Comparison of ENCODE assay signal across 8 cellular contexts in genomic region chr3:134374791-134375541, GRCh38. TPM values are rescaled to one million over a fixed set of nuclear protein-coding genes. Genes with fewer than 3 reads are reported as not detected.
DNase-seq lines count a peak whose midpoint lies in the region; ATAC-seq and TF ChIP-seq lines count a peak whose summit lies in the region.

No MANE protein-coding gene starts in this region.

- 4 to 20% (median 9%) methylated on average over 27 to 30 of the region's 30 CpGs for WGBS in heart left ventricle, 4 donors
- 2% methylated on average over 30 of the region's 30 CpGs for WGBS in prostate gland

- H3K27ac ChIP-seq in heart left ventricle (peak overlapping the region; percentile 96 to 100 (median 98)), prostate gland (peak overlapping the region; percentile 97 to 99)

- H3K36me3 Mint-ChIP-seq in WTC11 = peaks cover 17% of the 10 kb centered on the region

- peaks cover 33% of the 10 kb centered on the region for H3K27me3 Mint-ChIP-seq in WTC11 (ENCODE audit: low read depth)

- H3K36me3 ChIP-seq in BE2C (no peaks in the 10 kb centered on the region), heart left ventricle (peaks cover 0 to 21% (median 16%) of the 10 kb centered on the region in 9 donors), prostate gland (peaks cover 9 to 15% of the 10 kb centered on the region in 2 donors)

- POLR2A ChIA-PET in WTC11 (lab: Charles Lee) = interaction anchor here (0.6 to 5.6 kb wide), 23 partner anchors 10 to 482 kb away, joined by 3 to 113 read pairs (median 5); partner anchors contain the start of genes ANAPC13 and CEP63

- H3K9me3 ChIP-seq in BE2C (no peaks in the 10 kb centered on the region; the same call in 1 of the 2 replicates), heart left ventricle (peaks cover 0 to 5% (median 0%) of the 10 kb centered on the region in 12 donors), prostate gland (no peaks in the 10 kb centered on the region)

- no peak for TF ChIP-seq POLR2A in heart left ventricle (IDR thresholded peaks at IDR 0.05)
- no peak for TF ChIP-seq POLR2A in prostate gland (IDR thresholded peaks at IDR 0.05)

- no peaks in the 10 kb centered on the region for H3K9me3 Mint-ChIP-seq in WTC11

- H3K27me3 ChIP-seq in BE2C (peaks cover 63% of the 10 kb centered on the region), heart left ventricle (peaks cover 0 to 17% (median 0%) of the 10 kb centered on the region in 9 donors), prostate gland (replicated peaks; ENCODE audit: insufficient read depth) (no peaks in the 10 kb centered on the region)

- H3K4me3 ChIP-seq in BE2C (ENCODE audit: low read depth, low read length) (peak overlapping the region; percentile 44), heart left ventricle (peak overlapping the region; percentile 61 to 98 (median 76)), prostate gland (peak overlapping the region; percentile 69 to 73)

- peak; percentile 23 for ATAC-seq in WTC11
- ATAC-seq in heart left ventricle = peak; percentile 37 to 52 (median 46)
- ATAC-seq in GM21825 (IDR thresholded peaks at IDR 0.05; ENCODE audit: unreplicated experiment) = no peak
- no peak for ATAC-seq in GM19023 (IDR thresholded peaks at IDR 0.05; ENCODE audit: unreplicated experiment)

- H3K4me1 Mint-ChIP-seq in WTC11 = peaks cover 63% of the 10 kb centered on the region

- peak overlapping the region; percentile 98 for H3K27ac Mint-ChIP-seq in WTC11

- intact Hi-C loops in heart left ventricle (cut with DNase I) (loop anchor here (1.0 to 10.0 kb wide), 12 partner anchors 11 to 178 kb away; no protein-coding TSS in a partner anchor), prostate gland (cut with DNase I) (loop anchor here (2.0 to 5.0 kb wide), 3 partner anchors 64 to 163 kb away; no protein-coding TSS in a partner anchor)

- H3K4me1 ChIP-seq in BE2C (no peaks in the 10 kb centered on the region), heart left ventricle (peaks cover 15 to 55% (median 40%) of the 10 kb centered on the region in 12 donors), prostate gland (replicated peaks) (peaks cover 21% of the 10 kb centered on the region)

- CTCF ChIA-PET in WTC11 (lab: Charles Lee) = interaction anchor here (1.0 to 10.0 kb wide), 9 partner anchors 10 to 99 kb away, joined by 3 to 175 read pairs (median 4); no protein-coding TSS in a partner anchor

- peak overlapping the region; percentile 82 for H3K4me3 Mint-ChIP-seq in WTC11

- no peak for DNase-seq in BE2C
- peak; percentile 86 for DNase-seq in HT-29 (ENCODE audit: low spot score)
- peak; percentile 85 for DNase-seq in WTC11 (ENCODE audit: low spot score)
- peak in 4 of 5 donors; percentile 61 to 81 (median 74) for DNase-seq in heart left ventricle
- DNase-seq in prostate gland (ENCODE audit: low spot score) = peak; percentile 65
- no peak for DNase-seq in effector CD4-positive, alpha-beta T cell

- no peak for TF ChIP-seq CTCF in BE2C (IDR thresholded peaks at IDR 0.05; ENCODE audit: low read depth, low read length)
- no peak for TF ChIP-seq CTCF in WTC11 (IDR thresholded peaks at IDR 0.05)
- no peak for TF ChIP-seq CTCF in heart left ventricle (IDR thresholded peaks at IDR 0.05)
- TF ChIP-seq CTCF in prostate gland (IDR thresholded peaks at IDR 0.05) = no peak

TF ChIP-seq in WTC11, 78 proteins besides CTCF, POLR2A, EP300 and RAD21:
- TF ChIP-seq SP1 (CRISPR knock-in tag; conservative IDR thresholded peaks at IDR 0.05) (peak; percentile 29; the same call in 1 of the 2 replicates), HMGXB4 (CRISPR knock-in tag; IDR thresholded peaks at IDR 0.05) (0 out of 2 replicates have a peak, but pooled peaks have one; percentile 3), JUN (CRISPR knock-in tag; IDR thresholded peaks at IDR 0.05) (no peak), FOXP1 (CRISPR knock-in tag; IDR thresholded peaks at IDR 0.05; ENCODE audit: borderline replicate concordance) (peak; percentile 43; the same call in 1 of the 2 replicates), ZBTB43 (CRISPR knock-in tag; IDR thresholded peaks at IDR 0.05) (peak; percentile 63; the same call in 1 of the 2 replicates), ZNF263 (CRISPR knock-in tag; IDR thresholded peaks at IDR 0.05; ENCODE audit: low read depth) (0 out of 2 replicates have a peak, but pooled peaks have one; percentile 60), NFYB (CRISPR knock-in tag; conservative IDR thresholded peaks at IDR 0.05; ENCODE audit: low read depth) (no peak), NR2C2 (CRISPR knock-in tag; IDR thresholded peaks at IDR 0.05) (no peak), FOXK1 (CRISPR knock-in tag; IDR thresholded peaks at IDR 0.05) (0 out of 2 replicates have a peak, but pooled peaks have one; percentile 32), HMGA2 (CRISPR knock-in tag; IDR thresholded peaks at IDR 0.05) (no peak)
- TF ChIP-seq, protein P1, sequence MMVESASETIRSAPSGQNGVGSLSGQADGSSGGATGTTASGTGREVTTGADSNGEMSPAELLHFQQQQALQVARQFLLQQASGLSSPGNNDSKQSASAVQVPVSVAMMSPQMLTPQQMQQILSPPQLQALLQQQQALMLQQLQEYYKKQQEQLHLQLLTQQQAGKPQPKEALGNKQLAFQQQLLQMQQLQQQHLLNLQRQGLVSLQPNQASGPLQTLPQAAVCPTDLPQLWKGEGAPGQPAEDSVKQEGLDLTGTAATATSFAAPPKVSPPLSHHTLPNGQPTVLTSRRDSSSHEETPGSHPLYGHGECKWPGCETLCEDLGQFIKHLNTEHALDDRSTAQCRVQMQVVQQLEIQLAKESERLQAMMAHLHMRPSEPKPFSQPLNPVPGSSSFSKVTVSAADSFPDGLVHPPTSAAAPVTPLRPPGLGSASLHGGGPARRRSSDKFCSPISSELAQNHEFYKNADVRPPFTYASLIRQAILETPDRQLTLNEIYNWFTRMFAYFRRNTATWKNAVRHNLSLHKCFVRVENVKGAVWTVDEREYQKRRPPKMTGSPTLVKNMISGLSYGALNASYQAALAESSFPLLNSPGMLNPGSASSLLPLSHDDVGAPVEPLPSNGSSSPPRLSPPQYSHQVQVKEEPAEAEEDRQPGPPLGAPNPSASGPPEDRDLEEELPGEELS (CRISPR knock-in tag; IDR thresholded peaks at IDR 0.05) = peak; percentile 89; the same call in 1 of the 2 replicates

RNA-seq across cellular contexts. Expression of gene AMOTL2, which starts 0.7 kb away (rescaled TPM):
- polyA plus RNA-seq in BE2C (2012; ENCODE audit: insufficient read depth, insufficient read length, low read depth) = 0.09 TPM
- 109 and 119 TPM in 2 replicates for total RNA-seq in HT-29 (2014; rRNA removed; shearing (Covaris generic))
- total RNA-seq in WTC11 (2021) (76.9 to 85.4 TPM (median 79.9 TPM) in 3 replicates), heart left ventricle (100 to 1,000 TPM in 1 of 9 donors, 10 to 100 TPM in 8; 26.0 to 109 (median 50.0) TPM), prostate gland (10 to 100 TPM; 86.1 to 92.8 TPM)
- 10 to 100 TPM; 19.0 to 36.4 TPM for polyA plus RNA-seq in heart left ventricle

Comparison
In these comparisons a context has a peak if more than half of its experiments do, and no peak if none do; other contexts are left out.
1. DNase-seq: peak in HT-29 (single experiment), WTC11 (single experiment), heart left ventricle (4 of 5) and prostate gland (single experiment); none in BE2C (single experiment) and effector CD4-positive, alpha-beta T cell (single experiment).
2. ATAC-seq: peak in WTC11 (single experiment) and heart left ventricle (4 of 4); none in GM21825 (single experiment) and GM19023 (single experiment).
3. Peak in every context shown above with its lines, with median percentiles within 50 percentile points of each other: H3K4me3 ChIP-seq.